17 cellular contexts compared by ENCODE assay signal in the genomic region with DNA sequence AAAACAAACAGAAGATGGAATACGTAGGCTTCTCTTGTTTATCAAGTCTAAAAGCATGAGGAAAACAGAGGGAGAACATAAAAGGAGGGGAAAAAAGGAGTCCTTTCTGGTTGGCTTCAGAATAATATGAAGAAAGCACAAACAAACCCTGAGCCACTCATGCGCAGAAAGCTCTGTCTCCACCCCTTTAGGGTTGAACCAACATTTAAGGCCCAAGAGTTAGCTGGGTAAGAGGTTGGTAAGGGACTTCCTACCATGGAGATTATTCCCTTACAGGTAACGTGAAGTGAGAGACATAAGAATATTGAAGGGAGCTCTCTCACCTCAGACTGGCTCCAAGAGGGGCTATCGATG.
DNase-seq lines count a peak whose midpoint lies in the region; ATAC-seq and TF ChIP-seq lines count a peak whose summit lies in the region.
"Had no signal": no experiment of that assay in that cellular context is flagged by ENCODE, and none has a peak within 500 bp of the region (broad histone marks: within the 10 kb centered on the region; RNA-seq: fewer than 3 reads in every experiment).

No MANE protein-coding gene starts in this region.

- in situ Hi-C loops in ACHN (cut with HindIII; ENCODE audit: low pct_ligation_motif_present, low pct_unique_long_range_greater_than_20kb, low sequenced_read_pairs): no loop called here
- in situ Hi-C loops in GM23248 (cut with MboI): no loop called here

- H2AFZ ChIP-seq in GM23248: no peak overlapping the region
- H2AFZ ChIP-seq: PC-9 had no signal

- WGBS in GM23248 (ENCODE audit: low coverage in 1 of 2, low lambda C conversion rate in 2 of 2, missing lambda C conversion rate in 2 of 2), 2 experiments: 84 to 86% methylated on average over 4 of the region's 4 CpGs

- no peak for DNase-seq in Right ventricle myocardium inferior (ENCODE audit: missing footprints)
- DNase-seq in cardiac septum (ENCODE audit: low spot score): no peak
- DNase-seq in caudate nucleus (lab: John Stamatoyannopoulos, UW): no peak
- no peak for DNase-seq in nephron progenitor cell
- DNase-seq in uterus: no peak
- no peak for DNase-seq in ACHN
- DNase-seq in GM23248: no peak
- DNase-seq: CD8-positive, alpha-beta T cell; GF-D8; HCEC 1CT; NCI-H1048; NCI-H187; NCI-H526; PC-9 had no signal

- H3K27me3 ChIP-seq in uterus: no peaks in the 10 kb centered on the region
- H3K27me3 ChIP-seq in GM23248 (replicated peaks; ENCODE audit: insufficient read depth): no peaks in the 10 kb centered on the region

- peaks cover 4% of the 10 kb centered on the region for H3K36me3 Mint-ChIP-seq in nephron progenitor cell (ENCODE audit: low read depth)
- H3K36me3 Mint-ChIP-seq: CD8-positive, alpha-beta T cell had no signal

- no peaks in the 10 kb centered on the region for H3K79me2 ChIP-seq in GM23248 (ENCODE audit: insufficient read depth)

- TF ChIP-seq CTCF in nephron progenitor cell (IDR thresholded peaks at IDR 0.05) (no peak), uterus (IDR thresholded peaks at IDR 0.05) (no peak)

- H3K9ac ChIP-seq in GM23248: no peak overlapping the region

- H3K9me2 ChIP-seq in GM23248 (ENCODE audit: insufficient read depth): no peaks in the 10 kb centered on the region

- intact Hi-C loops in Right ventricle myocardium inferior (cut with DNase I) (no loop called here), cardiac septum (cut with DNase I) (no loop called here), uterus (cut with DNase I; ENCODE audit: low total_unique reads) (no loop called here)

- peak overlapping the region; percentile 99 for H3K27ac Mint-ChIP-seq in nephron progenitor cell
- H3K27ac Mint-ChIP-seq: B cell; CD8-positive, alpha-beta T cell had no signal

- H3K4me3 ChIP-seq in uterus (no peak overlapping the region), GM23248 (no peak overlapping the region)
- H3K4me3 ChIP-seq: K562, PC-9, SK-N-MC had no signal

- peaks cover 100% of the 10 kb centered on the region for H3K4me1 Mint-ChIP-seq in nephron progenitor cell

- no peak for TF ChIP-seq POLR2A in uterus (IDR thresholded peaks at IDR 0.05)

- H3K4me1 ChIP-seq in uterus: no peaks in the 10 kb centered on the region
- no peaks in the 10 kb centered on the region for H3K4me1 ChIP-seq in GM23248 (ENCODE audit: insufficient read depth)

- H3K27ac ChIP-seq in caudate nucleus (ENCODE audit: low read depth, low read length) (peak overlapping the region; percentile 37), uterus (peak overlapping the region; percentile 43 to 45), GM23248 (no peak overlapping the region)
- H3K27ac ChIP-seq: PC-9, SK-N-MC had no signal

- peak; percentile 53 for ATAC-seq in Right ventricle myocardium inferior
- ATAC-seq: CD8-positive, alpha-beta T cell; K562 had no signal

- no peaks in the 10 kb centered on the region for H3K9me3 ChIP-seq in uterus
- no peaks in the 10 kb centered on the region for H3K9me3 ChIP-seq in GM23248 (ENCODE audit: low read depth)

- peak overlapping the region; percentile 46 for H3K4me3 Mint-ChIP-seq in nephron progenitor cell
- H3K4me3 Mint-ChIP-seq: B cell; CD8-positive, alpha-beta T cell had no signal

- H3K4me2 ChIP-seq in GM23248 (ENCODE audit: unreplicated experiment): no peak overlapping the region
- H3K4me2 ChIP-seq: PC-9 had no signal

- H3K9me3 Mint-ChIP-seq in nephron progenitor cell: no peaks in the 10 kb centered on the region
- H3K9me3 Mint-ChIP-seq: CD8-positive, alpha-beta T cell had no signal

- no peaks in the 10 kb centered on the region for H3K27me3 Mint-ChIP-seq in nephron progenitor cell (ENCODE audit: low read depth, poor library complexity)

- no peaks in the 10 kb centered on the region for H3F3A ChIP-seq in GM23248 (ENCODE audit: insufficient read depth)

- H3K36me3 ChIP-seq in uterus (no peaks in the 10 kb centered on the region), GM23248 (ENCODE audit: low read depth) (no peaks in the 10 kb centered on the region)

- H4K20me1 ChIP-seq in GM23248 (ENCODE audit: insufficient read depth): no peaks in the 10 kb centered on the region
